Comparison of ENCODE assay signal across 20 cellular contexts in the genomic region with DNA sequence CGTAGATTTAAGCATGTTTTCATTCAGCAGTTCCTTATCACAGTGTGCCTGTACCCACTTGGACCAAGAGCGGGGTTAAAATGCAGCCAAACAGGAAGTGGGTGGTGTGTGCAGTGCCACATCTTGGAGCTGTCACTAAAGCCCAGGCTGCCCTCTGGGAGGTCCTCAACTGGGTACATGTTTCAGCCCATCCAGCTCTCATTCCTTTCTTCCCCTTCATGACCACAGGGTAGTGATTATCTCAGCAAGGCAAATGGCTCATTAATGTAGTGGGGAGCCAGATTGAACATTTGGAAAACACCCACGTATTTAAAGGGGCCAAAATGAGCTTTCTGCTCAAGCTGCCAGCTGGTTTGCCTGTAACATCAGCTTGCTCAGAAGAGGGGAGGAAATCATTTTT.
A peak's percentile ranks its signal among the peaks of the same experiment; 100 is the strongest.
DNase-seq lines count a peak whose midpoint lies in the region; ATAC-seq and TF ChIP-seq lines count a peak whose summit lies in the region.
"Had no signal": no experiment of that assay in that cellular context is flagged by ENCODE, and none has a peak within 500 bp of the region (broad histone marks: within the 10 kb centered on the region; RNA-seq: fewer than 3 reads in every experiment).

No MANE protein-coding gene starts in this region.

- WGBS in transverse colon (ENCODE audit: low coverage in 1 of 2), 2 donors = 72 to 77% methylated on average over 2 to 3 of the region's 3 CpGs

- no peak for TF ChIP-seq CTCF in Loucy (conservative IDR thresholded peaks at IDR 0.05; ENCODE audit: low read length)
- no peak for TF ChIP-seq CTCF in upper lobe of right lung (IDR thresholded peaks at IDR 0.05)
- TF ChIP-seq CTCF in ascending aorta (IDR thresholded peaks at IDR 0.05) = no peak
- TF ChIP-seq CTCF in transverse colon (IDR thresholded peaks at IDR 0.05) = no peak

- H3K4me1 ChIP-seq in Loucy (ENCODE audit: insufficient read depth, low read length, poor library complexity, severe bottlenecking) (peaks cover 45% of the 10 kb centered on the region), upper lobe of right lung (no peaks in the 10 kb centered on the region), ascending aorta (no peaks in the 10 kb centered on the region), transverse colon (no peaks in the 10 kb centered on the region)
- H3K4me1 ChIP-seq: pancreas, uterus had no signal

- no peaks in the 10 kb centered on the region for H3K27me3 Mint-ChIP-seq in stimulated activated naive CD8-positive, alpha-beta T cell treated with anti-CD3 and anti-CD28 coated beads, Interleukin-15, amount 100 ng/mL, for 72 hours
- H3K27me3 Mint-ChIP-seq in activated naive CD8-positive, alpha-beta T cell treated with anti-CD3 and anti-CD28 coated beads, Interleukin-2, amount 50 U/mL, for 24 hours = no peaks in the 10 kb centered on the region

- H3K36me3 Mint-ChIP-seq in activated naive CD8-positive, alpha-beta T cell treated with anti-CD3 and anti-CD28 coated beads, Interleukin-2, amount 50 U/mL, for 24 hours (ENCODE audit: low read depth) = peaks cover 18% of the 10 kb centered on the region

- in situ Hi-C loops in transverse colon (cut with MboI; ENCODE audit: low pct_ligation_motif_present in 1 of 4, low pct_unique_long_range_greater_than_20kb in 1 of 4, low sequenced_read_pairs in 3 of 4) = no loop called here

- intact Hi-C loops in upper lobe of right lung (cut with DNase I) = no loop called here
- intact Hi-C loops in ascending aorta (cut with DNase I) = no loop called here
- intact Hi-C loops in transverse colon (cut with DNase I; ENCODE audit: low total_unique reads) = no loop called here

- H4K20me1 ChIP-seq in Loucy (ENCODE audit: insufficient read depth, low read length, poor library complexity, severe bottlenecking) = no peaks in the 10 kb centered on the region

- ATAC-seq in stimulated activated naive CD8-positive, alpha-beta T cell treated with anti-CD3 and anti-CD28 coated beads, Interleukin-15, amount 100 ng/mL, for 72 hours = peak; percentile 39
- no peak for ATAC-seq in stimulated activated naive CD8-positive, alpha-beta T cell treated with anti-CD3 and anti-CD28 coated beads, Interleukin-15, Interleukin-2, amounts not matched to agents 100 U/mL and 50 U/mL, for 24 hours
- no peak for ATAC-seq in activated naive CD8-positive, alpha-beta T cell treated with anti-CD3 and anti-CD28 coated beads, Interleukin-2, amount 50 U/mL, for 24 hours
- ATAC-seq in upper lobe of right lung (peak; percentile 49), GM18517 (IDR thresholded peaks at IDR 0.05; ENCODE audit: unreplicated experiment) (no peak)
- ATAC-seq: pancreas had no signal

- H3K9me3 ChIP-seq in Loucy (ENCODE audit: insufficient read depth, low read depth, low read length) = peaks cover 4% of the 10 kb centered on the region; the same call in 1 of the 2 replicates
- H3K9me3 ChIP-seq in upper lobe of right lung = no peaks in the 10 kb centered on the region
- H3K9me3 ChIP-seq in ascending aorta = no peaks in the 10 kb centered on the region
- no peaks in the 10 kb centered on the region for H3K9me3 ChIP-seq in transverse colon
- H3K9me3 ChIP-seq: pancreas, uterus had no signal

- no peak overlapping the region for H3K27ac Mint-ChIP-seq in stimulated activated naive CD8-positive, alpha-beta T cell treated with anti-CD3 and anti-CD28 coated beads, Interleukin-15, amount 100 ng/mL, for 72 hours
- H3K27ac Mint-ChIP-seq in activated naive CD8-positive, alpha-beta T cell treated with anti-CD3 and anti-CD28 coated beads, Interleukin-2, amount 50 U/mL, for 24 hours = peak overlapping the region; percentile 4

- no peaks in the 10 kb centered on the region for H3K9me2 ChIP-seq in Loucy (replicated peaks; ENCODE audit: low read depth, low read length)

- H3K4me3 ChIP-seq in Loucy (ENCODE audit: low read length, poor library complexity, severe bottlenecking) = no peak overlapping the region
- no peak overlapping the region for H3K4me3 ChIP-seq in upper lobe of right lung
- H3K4me3 ChIP-seq in ascending aorta = no peak overlapping the region
- H3K4me3 ChIP-seq in transverse colon = no peak overlapping the region
- H3K4me3 ChIP-seq: pancreas, uterus had no signal

- H2AFZ ChIP-seq in Loucy (ENCODE audit: low read length) = no peak overlapping the region

- no peaks in the 10 kb centered on the region for H3K79me2 ChIP-seq in Loucy (ENCODE audit: insufficient read depth, low read length)

- H3K9ac ChIP-seq in Loucy (ENCODE audit: low read depth, low read length, poor library complexity, severe bottlenecking) = no peak overlapping the region
- H3K9ac ChIP-seq: KMS-11 had no signal

- peak overlapping the region in 1 of 2 donors; percentile 12 for H3K4me3 Mint-ChIP-seq in stimulated activated naive CD8-positive, alpha-beta T cell treated with anti-CD3 and anti-CD28 coated beads, Interleukin-15, amount 100 ng/mL, for 72 hours
- H3K4me3 Mint-ChIP-seq in activated naive CD8-positive, alpha-beta T cell treated with anti-CD3 and anti-CD28 coated beads, Interleukin-2, amount 50 U/mL, for 24 hours = no peak overlapping the region

- peaks cover 13% of the 10 kb centered on the region; the same call in 1 of the 2 replicates for H3F3A ChIP-seq in Loucy (ENCODE audit: low read depth)

- TF ChIP-seq POLR2A in transverse colon (IDR thresholded peaks at IDR 0.05) = no peak

- no peak for DNase-seq in stimulated activated naive CD8-positive, alpha-beta T cell treated with anti-CD3 and anti-CD28 coated beads, Interleukin-15, amount 100 ng/mL, for 72 hours
- DNase-seq in stimulated activated naive CD8-positive, alpha-beta T cell treated with anti-CD3 and anti-CD28 coated beads, Interleukin-15, Interleukin-2, amounts not matched to agents 100 U/mL and 50 U/mL, for 24 hours = no peak
- no peak for DNase-seq in activated naive CD8-positive, alpha-beta T cell treated with anti-CD3 and anti-CD28 coated beads, Interleukin-2, amount 50 U/mL, for 24 hours
- DNase-seq in upper lobe of right lung (no peak), ascending aorta (ENCODE audit: low spot score in 2 of 2) (no peak), transverse colon (no peak)
- DNase-seq: activated CD4-positive, alpha-beta T cell treated with anti-CD3 and anti-CD28 coated beads, Interleukin-2, amount 50 U/mL, for 48 hours; AML-193; amygdala; cortex of kidney; DMS53; pancreas; SHP77; small intestine; stimulated activated naive CD4-positive, alpha-beta T cell; uterus had no signal

- H3K27me3 ChIP-seq in Loucy (ENCODE audit: insufficient read depth, low read length, poor library complexity, severe bottlenecking) (no peaks in the 10 kb centered on the region), upper lobe of right lung (no peaks in the 10 kb centered on the region), ascending aorta (no peaks in the 10 kb centered on the region), transverse colon (no peaks in the 10 kb centered on the region)
- H3K27me3 ChIP-seq: pancreas, uterus had no signal

- no peak overlapping the region for H3K27ac ChIP-seq in upper lobe of right lung
- no peak overlapping the region for H3K27ac ChIP-seq in ascending aorta
- H3K27ac ChIP-seq in transverse colon = no peak overlapping the region
- H3K27ac ChIP-seq: epithelial cell of prostate, KMS-11, pancreas, uterus had no signal

- peaks cover 42% of the 10 kb centered on the region for H3K4me1 Mint-ChIP-seq in stimulated activated naive CD8-positive, alpha-beta T cell treated with anti-CD3 and anti-CD28 coated beads, Interleukin-15, amount 100 ng/mL, for 72 hours
- H3K4me1 Mint-ChIP-seq in activated naive CD8-positive, alpha-beta T cell treated with anti-CD3 and anti-CD28 coated beads, Interleukin-2, amount 50 U/mL, for 24 hours = peaks cover 36% of the 10 kb centered on the region

- no peak for TF ChIP-seq EP300 in transverse colon (IDR thresholded peaks at IDR 0.05; ENCODE audit: low read depth)

- H3K9me3 Mint-ChIP-seq in stimulated activated naive CD8-positive, alpha-beta T cell treated with anti-CD3 and anti-CD28 coated beads, Interleukin-15, amount 100 ng/mL, for 72 hours = peaks cover 20 to 24% of the 10 kb centered on the region in 2 donors
- peaks cover 37% of the 10 kb centered on the region for H3K9me3 Mint-ChIP-seq in activated naive CD8-positive, alpha-beta T cell treated with anti-CD3 and anti-CD28 coated beads, Interleukin-2, amount 50 U/mL, for 24 hours

- H3K36me3 ChIP-seq in Loucy (ENCODE audit: insufficient read depth, low read length) (no peaks in the 10 kb centered on the region), upper lobe of right lung (no peaks in the 10 kb centered on the region), ascending aorta (no peaks in the 10 kb centered on the region), transverse colon (no peaks in the 10 kb centered on the region)
- H3K36me3 ChIP-seq: pancreas, uterus had no signal

- peak overlapping the region; percentile 38 for H3K4me2 ChIP-seq in Loucy (ENCODE audit: low read depth, low read length, poor library complexity, severe bottlenecking)
- H3K4me2 ChIP-seq: KMS-11 had no signal

Comparison
In these comparisons a context has a peak if more than half of its experiments do, and no peak if none do; other contexts are left out.
1. ATAC-seq: peak in stimulated activated naive CD8-positive, alpha-beta T cell treated with anti-CD3 and anti-CD28 coated beads, Interleukin-15, amount 100 ng/mL, for 72 hours (single experiment) and upper lobe of right lung (single experiment); none in stimulated activated naive CD8-positive, alpha-beta T cell treated with anti-CD3 and anti-CD28 coated beads, Interleukin-15, Interleukin-2, amounts not matched to agents 100 U/mL and 50 U/mL, for 24 hours (single experiment), activated naive CD8-positive, alpha-beta T cell treated with anti-CD3 and anti-CD28 coated beads, Interleukin-2, amount 50 U/mL, for 24 hours (single experiment) and GM18517 (single experiment).